In genomic region chr1:109979489-109980091, GRCh38 we compare ENCODE assay signal across 12 cellular contexts. TPM values are rescaled to one million over a fixed set of nuclear protein-coding genes. Genes with fewer than 3 reads are reported as not detected.
DNase-seq lines count a peak whose midpoint lies in the region; ATAC-seq and TF ChIP-seq lines count a peak whose summit lies in the region.
"Had no signal": no experiment of that assay in that cellular context is flagged by ENCODE, and none has a peak within 500 bp of the region (broad histone marks: within the 10 kb centered on the region; RNA-seq: fewer than 3 reads in every experiment).

No MANE protein-coding gene starts in this region.

- no peak for ATAC-seq in Right ventricle myocardium inferior
- ATAC-seq in GM19397 (IDR thresholded peaks at IDR 0.05; ENCODE audit: unreplicated experiment): no peak
- ATAC-seq in GM21737 (IDR thresholded peaks at IDR 0.05; ENCODE audit: unreplicated experiment): no peak

- H3K27ac ChIP-seq in left ventricle myocardium inferior (replicated peaks) (peak overlapping the region; percentile 74), uterus (peak overlapping the region; percentile 49 to 50)

- DNase-seq in left ventricle myocardium inferior (no peak), Right ventricle myocardium inferior (ENCODE audit: missing footprints) (no peak), UCSD-AML1 (lab: John Stamatoyannopoulos, UW; ENCODE audit: unreplicated experiment) (peak; percentile 23), glomerular endothelial cell (ENCODE audit: extremely low read depth, low read depth, low spot score) (peak; percentile 78), uterus (peak in 1 of 2 donors; percentile 60)
- DNase-seq in activated CD4-positive, alpha-beta T cell treated with anti-CD3 and anti-CD28 coated beads, Interleukin-2, amount 50 U/mL, for 4 hours: no peak
- DNase-seq: activated CD4-positive, alpha-beta T cell treated with anti-CD3 and anti-CD28 coated beads, Interleukin-2, amount 50 U/mL, for 48 hours; AML-193; stimulated activated CD4-positive, alpha-beta T cell treated with anti-CD3 and anti-CD28 coated beads, Interleukin-4, amount 100 ng/mL, for 4 hours had no signal

- intact Hi-C loops in left ventricle myocardium inferior (cut with micrococcal nuclease): loop anchor here (5.0 to 10.0 kb wide), 3 partner anchors 65 to 435 kb away; partner anchors contain the start of genes CSF1 and GNAI3
- intact Hi-C loops in Right ventricle myocardium inferior (cut with DNase I): loop anchor here (1.0 to 5.0 kb wide), 3 partner anchors 67 to 337 kb away; partner anchors contain the start of gene CSF1
- intact Hi-C loops in uterus (cut with DNase I; ENCODE audit: low total_unique reads): loop anchor here (5.0 to 10.0 kb wide), 2 partner anchors 192 to 325 kb away; partner anchors contain the start of gene GSTM4

- no peak for TF ChIP-seq POLR2A in uterus (IDR thresholded peaks at IDR 0.05)

- H3K36me3 ChIP-seq in left ventricle myocardium inferior (no peaks in the 10 kb centered on the region), uterus (no peaks in the 10 kb centered on the region)
- H3K36me3 ChIP-seq: tibial nerve had no signal

- H3K9me3 ChIP-seq in left ventricle myocardium inferior (replicated peaks) (no peaks in the 10 kb centered on the region), uterus (no peaks in the 10 kb centered on the region)
- H3K9me3 ChIP-seq: tibial nerve had no signal

- no peak for TF ChIP-seq CTCF in left ventricle myocardium inferior (IDR thresholded peaks at IDR 0.05; ENCODE audit: borderline replicate concordance)
- no peak for TF ChIP-seq CTCF in uterus (IDR thresholded peaks at IDR 0.05)

- H3K27me3 ChIP-seq in left ventricle myocardium inferior (ENCODE audit: low read depth) (no peaks in the 10 kb centered on the region), uterus (no peaks in the 10 kb centered on the region)
- H3K27me3 ChIP-seq: tibial nerve had no signal

- no peak overlapping the region for H3K4me3 ChIP-seq in left ventricle myocardium inferior
- H3K4me3 ChIP-seq in uterus: no peak overlapping the region
- H3K4me3 ChIP-seq: tibial nerve had no signal

- H3K4me1 ChIP-seq in left ventricle myocardium inferior (peaks cover 59% of the 10 kb centered on the region), uterus (no peaks in the 10 kb centered on the region)

RNA-seq across cellular contexts. Expression of gene AHCYL1, which starts 5.0 kb away (rescaled TPM):
- total RNA-seq in left ventricle myocardium inferior (45.2 TPM), Right ventricle myocardium inferior (38.4 TPM), glomerular endothelial cell (35.0 and 51.6 TPM in 2 replicates), uterus (100 to 1,000 TPM in 1 of 4 donors, 10 to 100 TPM in 3; 51.2 to 183 (median 70.2) TPM)

RNA-seq across cellular contexts. Expression of gene STRIP1, which starts 54.8 kb away (rescaled TPM):
- total RNA-seq in left ventricle myocardium inferior (18.1 TPM), Right ventricle myocardium inferior (17.8 TPM), glomerular endothelial cell (34.8 and 55.7 TPM in 2 replicates), uterus (100 to 1,000 TPM in 1 of 4 donors, 10 to 100 TPM in 3; 17.1 to 102 (median 42.0) TPM)

Comparison
In these comparisons a context has a peak if more than half of its experiments do, and no peak if none do; other contexts are left out.
1. DNase-seq: peak in UCSD-AML1 (single experiment) and glomerular endothelial cell (single experiment); none in left ventricle myocardium inferior (single experiment), Right ventricle myocardium inferior (single experiment) and activated CD4-positive, alpha-beta T cell treated with anti-CD3 and anti-CD28 coated beads, Interleukin-2, amount 50 U/mL, for 4 hours (0 of 2).